ENCODE assay signal across 15 cellular contexts in the genomic region with DNA sequence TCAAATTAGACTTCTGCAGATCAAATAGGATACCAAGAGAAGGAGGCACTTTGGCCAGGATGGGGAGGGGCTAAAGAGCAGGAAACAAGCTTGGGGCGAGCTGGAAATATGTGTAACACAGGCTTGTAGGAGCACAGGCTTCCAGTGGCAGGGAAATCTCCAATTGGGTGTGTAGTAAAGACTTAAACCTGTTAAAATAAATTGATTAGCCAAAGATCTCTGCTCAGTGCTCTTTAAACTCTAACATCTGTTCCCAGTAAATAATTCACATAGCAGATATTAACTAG.
"Had no signal": no experiment of that assay in that cellular context is flagged by ENCODE, and none has a peak within 500 bp of the region (broad histone marks: within the 10 kb centered on the region; RNA-seq: fewer than 3 reads in every experiment).

No MANE protein-coding gene starts in this region.

- DNase-seq: activated CD4-positive, alpha-beta T cell treated with anti-CD3 and anti-CD28 coated beads for 4 hours; activated CD8-positive, alpha-beta memory T cell treated with anti-CD3 and anti-CD28 coated beads for 24 hours; activated T-cell treated with anti-CD3 and anti-CD28 coated beads for 4 hours; dermis blood vessel endothelial cell; erythroblast; hypothalamus; left cardiac atrium; stomach; T-helper 9 cell; thyroid gland had no signal

- H3K27me3 ChIP-seq: thyroid gland had no signal

- H3K36me3 ChIP-seq: breast epithelium, stomach, thyroid gland had no signal

- ATAC-seq: activated naive CD4-positive, alpha-beta T cell treated with anti-CD3 and anti-CD28 coated beads, Interleukin-2, amount 50 U/mL, for 72 hours; activated T-helper 17 cell treated with anti-CD3 and anti-CD28 coated beads, Interleukin-2, amount 50 U/mL, for 72 hours; natural killer cell treated with Interleukin-12 subunit alpha and Interleukin-12 subunit beta and Interleukin-15 and Interleukin-18, amount 100 ng/mL, for 72 hours had no signal

- H3K4me3 ChIP-seq: breast epithelium, stomach, thyroid gland had no signal

- H3K9me3 ChIP-seq: breast epithelium, stomach, thyroid gland had no signal

- H3K27ac ChIP-seq: stomach, thyroid gland, VCaP had no signal
